In the genomic region with DNA sequence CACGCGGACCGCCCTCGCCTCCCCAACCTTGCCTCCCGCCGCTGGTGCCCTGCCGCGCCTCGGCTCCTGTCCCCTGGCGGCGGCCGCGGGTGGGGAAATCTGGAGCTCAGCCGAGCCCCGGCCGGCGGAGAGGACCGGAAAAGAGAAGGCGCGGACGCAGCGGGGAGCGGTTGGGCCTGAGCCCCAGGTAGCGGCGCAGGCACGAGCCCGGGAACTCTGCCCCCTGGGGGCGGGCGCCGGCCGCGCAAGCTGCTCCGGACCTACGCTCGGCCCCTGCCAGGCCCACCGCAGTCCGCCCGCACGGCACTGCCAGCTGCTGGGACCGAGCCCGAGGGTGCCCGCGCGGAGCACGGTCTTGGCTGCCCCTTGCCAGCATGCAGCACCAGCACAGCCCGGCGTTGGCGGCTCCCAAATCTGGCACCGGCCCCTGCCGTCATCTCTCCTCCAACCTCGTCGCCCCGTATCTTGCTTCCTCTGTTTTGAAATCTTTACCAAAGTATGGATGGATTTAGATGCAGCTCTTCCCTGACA, we compare ENCODE assay signal across 1 cellular context.
TF ChIP-seq lines count a peak whose summit lies in the region.

PRSS12 (minus strand) TSS at position 161 of the 531 bp plus-strand sequence. CDS start 283 bp downstream, outside the sequence.

TF ChIP-seq in SK-N-SH, 30 proteins besides CTCF, POLR2A, EP300 and RAD21 (continued from another document):
- TF ChIP-seq GATA2 (CRISPR knock-in tag; IDR thresholded peaks at IDR 0.05) = no peak
- no peak; the same call in none of the 2 replicates for TF ChIP-seq POLR2AphosphoS5 (IDR thresholded peaks at IDR 0.05; ENCODE audit: low read depth, low read length)
- no peak for TF ChIP-seq RFX5 (IDR thresholded peaks at IDR 0.05; ENCODE audit: low read length)
- no peak for TF ChIP-seq IRF3 (IDR thresholded peaks at IDR 0.05; ENCODE audit: low read depth, low read length)
- TF ChIP-seq, protein P1, sequence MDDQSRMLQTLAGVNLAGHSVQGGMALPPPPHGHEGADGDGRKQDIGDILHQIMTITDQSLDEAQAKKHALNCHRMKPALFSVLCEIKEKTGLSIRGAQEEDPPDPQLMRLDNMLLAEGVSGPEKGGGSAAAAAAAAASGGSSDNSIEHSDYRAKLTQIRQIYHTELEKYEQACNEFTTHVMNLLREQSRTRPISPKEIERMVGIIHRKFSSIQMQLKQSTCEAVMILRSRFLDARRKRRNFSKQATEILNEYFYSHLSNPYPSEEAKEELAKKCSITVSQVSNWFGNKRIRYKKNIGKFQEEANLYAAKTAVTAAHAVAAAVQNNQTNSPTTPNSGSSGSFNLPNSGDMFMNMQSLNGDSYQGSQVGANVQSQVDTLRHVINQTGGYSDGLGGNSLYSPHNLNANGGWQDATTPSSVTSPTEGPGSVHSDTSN (IDR thresholded peaks at IDR 0.05) = peak; percentile 19; the same call in 1 of the 2 replicates
- TF ChIP-seq MEF2A (IDR thresholded peaks at IDR 0.05; ENCODE audit: borderline replicate concordance, low read depth) = no peak
- no peak for TF ChIP-seq ELF1 (IDR thresholded peaks at IDR 0.05)
- peak; percentile 84 for TF ChIP-seq SMC3 (IDR thresholded peaks at IDR 0.05; ENCODE audit: low read depth, low read length)
- TF ChIP-seq, protein P2, sequence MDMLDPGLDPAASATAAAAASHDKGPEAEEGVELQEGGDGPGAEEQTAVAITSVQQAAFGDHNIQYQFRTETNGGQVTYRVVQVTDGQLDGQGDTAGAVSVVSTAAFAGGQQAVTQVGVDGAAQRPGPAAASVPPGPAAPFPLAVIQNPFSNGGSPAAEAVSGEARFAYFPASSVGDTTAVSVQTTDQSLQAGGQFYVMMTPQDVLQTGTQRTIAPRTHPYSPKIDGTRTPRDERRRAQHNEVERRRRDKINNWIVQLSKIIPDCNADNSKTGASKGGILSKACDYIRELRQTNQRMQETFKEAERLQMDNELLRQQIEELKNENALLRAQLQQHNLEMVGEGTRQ (IDR thresholded peaks at IDR 0.05; ENCODE audit: borderline replicate concordance, low read depth, low read length) = no peak
- TF ChIP-seq ZBTB33 (IDR thresholded peaks at IDR 0.05; ENCODE audit: borderline replicate concordance, low read depth) = 0 out of 2 replicates have a peak, but pooled peaks have one; percentile 36
- no peak for TF ChIP-seq FOSL2 (IDR thresholded peaks at IDR 0.05; ENCODE audit: borderline replicate concordance, low read depth)
- peak; percentile 36; the same call in 1 of the 2 replicates for TF ChIP-seq RCOR1 (IDR thresholded peaks at IDR 0.05; ENCODE audit: low read length)
- TF ChIP-seq SIN3A (IDR thresholded peaks at IDR 0.05; ENCODE audit: borderline replicate concordance, low read depth, low read length) = 0 out of 2 replicates have a peak, but pooled peaks have one; percentile 18
- TF ChIP-seq FOXJ3 (CRISPR knock-in tag; IDR thresholded peaks at IDR 0.05) = no peak
- no peak for TF ChIP-seq RXRA (IDR thresholded peaks at IDR 0.05; ENCODE audit: borderline replicate concordance, low read depth)
- TF ChIP-seq TEAD4 (IDR thresholded peaks at IDR 0.05; ENCODE audit: borderline replicate concordance, insufficient read depth) = 0 out of 2 replicates have a peak, but pooled peaks have one; percentile 19
- TF ChIP-seq, protein P3, sequence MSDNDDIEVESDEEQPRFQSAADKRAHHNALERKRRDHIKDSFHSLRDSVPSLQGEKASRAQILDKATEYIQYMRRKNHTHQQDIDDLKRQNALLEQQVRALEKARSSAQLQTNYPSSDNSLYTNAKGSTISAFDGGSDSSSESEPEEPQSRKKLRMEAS (IDR thresholded peaks at IDR 0.05; ENCODE audit: low read depth) = peak; percentile 76
